ENCODE assay signal across 1 cellular context in the genomic region with DNA sequence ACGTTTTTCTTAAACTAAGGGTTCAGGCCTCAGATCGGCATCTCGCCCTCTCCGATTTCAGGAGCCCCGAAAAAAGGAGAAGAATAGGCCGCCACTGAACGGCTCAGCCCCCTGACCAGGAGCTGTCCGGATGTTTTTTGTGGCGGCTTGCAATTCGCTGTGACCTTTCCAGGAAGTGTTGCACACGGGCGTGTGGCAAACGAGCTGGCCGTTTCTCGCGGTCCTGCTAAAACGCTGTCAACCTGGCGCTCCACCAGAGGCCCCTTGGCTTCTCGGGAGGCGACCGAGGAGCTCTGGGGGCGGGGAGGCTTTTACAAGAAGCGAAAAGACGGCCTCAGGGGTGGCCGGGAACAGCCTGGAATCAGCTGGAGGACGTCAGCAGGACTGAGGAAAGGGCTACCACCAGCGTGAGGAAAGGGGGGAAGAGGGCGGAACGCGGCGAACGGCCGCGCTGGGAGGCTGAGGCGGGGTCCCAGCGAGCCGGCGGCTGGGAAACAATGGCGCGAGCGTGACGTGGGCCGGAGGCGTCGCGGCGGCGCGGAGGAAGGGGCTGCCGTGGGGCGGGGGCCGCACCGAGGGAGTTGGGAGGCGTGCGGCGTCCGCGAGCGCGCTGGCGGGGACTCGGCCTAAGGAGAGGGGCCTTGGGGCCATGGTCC.
A peak's percentile ranks its signal among the peaks of the same experiment; 100 is the strongest.
TF ChIP-seq lines count a peak whose summit lies in the region.

No MANE protein-coding gene starts in this region.

TF ChIP-seq in HepG2, 621 proteins besides CTCF, POLR2A, EP300 and RAD21 (continued from another document and continues in another):
- TF ChIP-seq, protein P1, sequence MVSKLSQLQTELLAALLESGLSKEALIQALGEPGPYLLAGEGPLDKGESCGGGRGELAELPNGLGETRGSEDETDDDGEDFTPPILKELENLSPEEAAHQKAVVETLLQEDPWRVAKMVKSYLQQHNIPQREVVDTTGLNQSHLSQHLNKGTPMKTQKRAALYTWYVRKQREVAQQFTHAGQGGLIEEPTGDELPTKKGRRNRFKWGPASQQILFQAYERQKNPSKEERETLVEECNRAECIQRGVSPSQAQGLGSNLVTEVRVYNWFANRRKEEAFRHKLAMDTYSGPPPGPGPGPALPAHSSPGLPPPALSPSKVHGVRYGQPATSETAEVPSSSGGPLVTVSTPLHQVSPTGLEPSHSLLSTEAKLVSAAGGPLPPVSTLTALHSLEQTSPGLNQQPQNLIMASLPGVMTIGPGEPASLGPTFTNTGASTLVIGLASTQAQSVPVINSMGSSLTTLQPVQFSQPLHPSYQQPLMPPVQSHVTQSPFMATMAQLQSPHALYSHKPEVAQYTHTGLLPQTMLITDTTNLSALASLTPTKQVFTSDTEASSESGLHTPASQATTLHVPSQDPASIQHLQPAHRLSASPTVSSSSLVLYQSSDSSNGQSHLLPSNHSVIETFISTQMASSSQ (IDR thresholded peaks at IDR 0.05; ENCODE audit: low read depth), result no peak
- TF ChIP-seq, protein P1 (CRISPR knock-in tag; IDR thresholded peaks at IDR 0.05; ENCODE audit: borderline replicate concordance), result peak; percentile 22; the same call in 1 of the 2 replicates
- TF ChIP-seq ZNF235 (CRISPR knock-in tag; IDR thresholded peaks at IDR 0.05; ENCODE audit: borderline replicate concordance) (peak; percentile 36), ZNF782 (CRISPR knock-in tag; IDR thresholded peaks at IDR 0.05; ENCODE audit: borderline replicate concordance) (0 out of 2 replicates have a peak, but pooled peaks have one; percentile 43), ZNF354B (CRISPR knock-in tag; IDR thresholded peaks at IDR 0.05) (no peak), ZNF446 (CRISPR knock-in tag; IDR thresholded peaks at IDR 0.05) (0 out of 2 replicates have a peak, but pooled peaks have one; percentile 24), AHR (CRISPR knock-in tag; IDR thresholded peaks at IDR 0.05) (no peak), ELF3 (CRISPR knock-in tag; IDR thresholded peaks at IDR 0.05) (peak; percentile 82; the same call in 1 of the 2 replicates), SOX6 (IDR thresholded peaks at IDR 0.05) (no peak), SOX6 (CRISPR knock-in tag; IDR thresholded peaks at IDR 0.05) (peak; percentile 61; the same call in 1 of the 2 replicates), NKX3-1 (CRISPR knock-in tag; IDR thresholded peaks at IDR 0.05) (0 out of 2 replicates have a peak, but pooled peaks have one; percentile 59), CCDC6 (CRISPR knock-in tag; IDR thresholded peaks at IDR 0.05) (0 out of 2 replicates have a peak, but pooled peaks have one; percentile 13), NBN (conservative IDR thresholded peaks at IDR 0.05) (no peak), RARA (CRISPR knock-in tag; IDR thresholded peaks at IDR 0.05) (peak; percentile 65), HOXA7 (CRISPR knock-in tag; IDR thresholded peaks at IDR 0.05) (no peak), CEBPB (IDR thresholded peaks at IDR 0.05; ENCODE audit: borderline replicate concordance, low read depth, low read length) (0 out of 2 replicates have a peak, but pooled peaks have one; percentile 35), ZNF281 (CRISPR knock-in tag; IDR thresholded peaks at IDR 0.05; ENCODE audit: borderline replicate concordance) (peak; percentile 10; the same call in 1 of the 2 replicates), AGO1 (IDR thresholded peaks at IDR 0.05; ENCODE audit: low read depth, low read length, poor library complexity, severe bottlenecking) (peak; percentile 24), SMARCC2 (IDR thresholded peaks at IDR 0.05) (no peak), ZNF280B (CRISPR knock-in tag; IDR thresholded peaks at IDR 0.05; ENCODE audit: borderline replicate concordance) (0 out of 2 replicates have a peak, but pooled peaks have one; percentile 27), ZNF580 (CRISPR knock-in tag; IDR thresholded peaks at IDR 0.05; ENCODE audit: borderline replicate concordance, low read depth) (0 out of 2 replicates have a peak, but pooled peaks have one; percentile 45), SIX4 (CRISPR knock-in tag; IDR thresholded peaks at IDR 0.05) (no peak), ZNF430 (CRISPR knock-in tag; IDR thresholded peaks at IDR 0.05) (peak; percentile 64; the same call in 1 of the 2 replicates), NRL (CRISPR knock-in tag; IDR thresholded peaks at IDR 0.05; ENCODE audit: borderline replicate concordance) (peak; percentile 78; the same call in 1 of the 2 replicates), THAP11 (CRISPR knock-in tag; IDR thresholded peaks at IDR 0.05) (peak; percentile 38; the same call in 1 of the 2 replicates), SP5 (CRISPR knock-in tag; IDR thresholded peaks at IDR 0.05; ENCODE audit: borderline replicate concordance, low read depth) (0 out of 2 replicates have a peak, but pooled peaks have one; percentile 11), ZBTB43 (CRISPR knock-in tag; conservative IDR thresholded peaks at IDR 0.05) (peak; percentile 92), RXRA (CRISPR knock-in tag; IDR thresholded peaks at IDR 0.05) (peak; percentile 75), ETV5 (CRISPR knock-in tag; IDR thresholded peaks at IDR 0.05; ENCODE audit: borderline replicate concordance) (peak; percentile 86), SRSF1 (optimal IDR thresholded peaks at IDR 0.05; ENCODE audit: low read depth, low read length) (peak; percentile 57), GATAD1 (CRISPR knock-in tag; IDR thresholded peaks at IDR 0.05) (peak; percentile 58), NCOR1 (IDR thresholded peaks at IDR 0.05; ENCODE audit: borderline replicate concordance, low read length) (no peak), MTF1 (CRISPR knock-in tag; IDR thresholded peaks at IDR 0.05) (peak; percentile 93), RFX5 (IDR thresholded peaks at IDR 0.05; ENCODE audit: low read depth, low read length) (no peak)
- TF ChIP-seq, protein P2, sequence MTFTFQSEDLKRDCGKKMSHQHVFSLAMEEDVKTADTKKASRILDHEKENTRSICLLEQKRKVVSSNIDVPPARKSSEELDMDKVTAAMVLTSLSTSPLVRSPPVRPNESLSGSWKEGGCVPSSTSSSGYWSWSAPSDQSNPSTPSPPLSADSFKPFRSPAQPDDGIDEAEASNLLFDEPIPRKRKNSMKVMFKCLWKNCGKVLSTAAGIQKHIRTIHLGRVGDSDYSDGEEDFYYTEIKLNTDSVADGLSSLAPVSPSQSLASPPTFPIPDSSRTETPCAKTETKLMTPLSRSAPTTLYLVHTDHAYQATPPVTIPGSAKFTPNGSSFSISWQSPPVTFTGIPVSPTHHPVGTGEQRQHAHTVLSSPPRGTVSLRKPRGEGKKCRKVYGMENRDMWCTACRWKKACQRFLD (CRISPR knock-in tag; IDR thresholded peaks at IDR 0.05; ENCODE audit: borderline replicate concordance), result 0 out of 2 replicates have a peak, but pooled peaks have one; percentile 43
- TF ChIP-seq, protein P3, sequence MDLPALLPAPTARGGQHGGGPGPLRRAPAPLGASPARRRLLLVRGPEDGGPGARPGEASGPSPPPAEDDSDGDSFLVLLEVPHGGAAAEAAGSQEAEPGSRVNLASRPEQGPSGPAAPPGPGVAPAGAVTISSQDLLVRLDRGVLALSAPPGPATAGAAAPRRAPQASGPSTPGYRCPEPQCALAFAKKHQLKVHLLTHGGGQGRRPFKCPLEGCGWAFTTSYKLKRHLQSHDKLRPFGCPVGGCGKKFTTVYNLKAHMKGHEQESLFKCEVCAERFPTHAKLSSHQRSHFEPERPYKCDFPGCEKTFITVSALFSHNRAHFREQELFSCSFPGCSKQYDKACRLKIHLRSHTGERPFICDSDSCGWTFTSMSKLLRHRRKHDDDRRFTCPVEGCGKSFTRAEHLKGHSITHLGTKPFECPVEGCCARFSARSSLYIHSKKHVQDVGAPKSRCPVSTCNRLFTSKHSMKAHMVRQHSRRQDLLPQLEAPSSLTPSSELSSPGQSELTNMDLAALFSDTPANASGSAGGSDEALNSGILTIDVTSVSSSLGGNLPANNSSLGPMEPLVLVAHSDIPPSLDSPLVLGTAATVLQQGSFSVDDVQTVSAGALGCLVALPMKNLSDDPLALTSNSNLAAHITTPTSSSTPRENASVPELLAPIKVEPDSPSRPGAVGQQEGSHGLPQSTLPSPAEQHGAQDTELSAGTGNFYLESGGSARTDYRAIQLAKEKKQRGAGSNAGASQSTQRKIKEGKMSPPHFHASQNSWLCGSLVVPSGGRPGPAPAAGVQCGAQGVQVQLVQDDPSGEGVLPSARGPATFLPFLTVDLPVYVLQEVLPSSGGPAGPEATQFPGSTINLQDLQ (CRISPR knock-in tag; IDR thresholded peaks at IDR 0.05), result peak; percentile 60; the same call in 1 of the 2 replicates
- TF ChIP-seq, protein P4, sequence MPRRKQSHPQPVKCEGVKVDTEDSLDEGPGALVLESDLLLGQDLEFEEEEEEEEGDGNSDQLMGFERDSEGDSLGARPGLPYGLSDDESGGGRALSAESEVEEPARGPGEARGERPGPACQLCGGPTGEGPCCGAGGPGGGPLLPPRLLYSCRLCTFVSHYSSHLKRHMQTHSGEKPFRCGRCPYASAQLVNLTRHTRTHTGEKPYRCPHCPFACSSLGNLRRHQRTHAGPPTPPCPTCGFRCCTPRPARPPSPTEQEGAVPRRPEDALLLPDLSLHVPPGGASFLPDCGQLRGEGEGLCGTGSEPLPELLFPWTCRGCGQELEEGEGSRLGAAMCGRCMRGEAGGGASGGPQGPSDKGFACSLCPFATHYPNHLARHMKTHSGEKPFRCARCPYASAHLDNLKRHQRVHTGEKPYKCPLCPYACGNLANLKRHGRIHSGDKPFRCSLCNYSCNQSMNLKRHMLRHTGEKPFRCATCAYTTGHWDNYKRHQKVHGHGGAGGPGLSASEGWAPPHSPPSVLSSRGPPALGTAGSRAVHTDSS (CRISPR knock-in tag; conservative IDR thresholded peaks at IDR 0.05), result no peak
